15 cellular contexts compared by ENCODE assay signal in genomic region chr2:883260-884026, GRCh38.
"Had no signal": no experiment of that assay in that cellular context is flagged by ENCODE, and none has a peak within 500 bp of the region (broad histone marks: within the 10 kb centered on the region; RNA-seq: fewer than 3 reads in every experiment).

No MANE protein-coding gene starts in this region.

- H3K36me3 ChIP-seq: ascending aorta, heart right ventricle had no signal

- H3K36me3 Mint-ChIP-seq: naive B cell had no signal

- H3K27ac Mint-ChIP-seq: stimulated activated naive CD8-positive, alpha-beta T cell treated with anti-CD3 and anti-CD28 coated beads, Interleukin-15, Interleukin-2, amounts not matched to agents 100 ng/mL and 50 ng/mL, for 24 hours had no signal

- H3K4me3 ChIP-seq: ascending aorta, heart right ventricle, testis had no signal

- H3K9me3 Mint-ChIP-seq: stimulated activated naive CD8-positive, alpha-beta T cell treated with anti-CD3 and anti-CD28 coated beads, Interleukin-15, Interleukin-2, amounts not matched to agents 100 ng/mL and 50 ng/mL, for 24 hours had no signal

- ATAC-seq: heart right ventricle had no signal

- FAIRE-seq: bronchial epithelial cell, endothelial cell of umbilical vein, keratinocyte, urothelium cell line had no signal

- DNase-seq: activated CD4-positive, alpha-beta T cell treated with anti-CD3 and anti-CD28 coated beads, Interleukin-2, amount 50 U/mL, for 1 hour; activated gamma-delta T cell; foreskin melanocyte; heart right ventricle; naive B cell; stimulated activated CD4-positive, alpha-beta T cell treated with anti-CD3 and anti-CD28 coated beads, Interleukin-15, amount 100 ng/mL, for 24 hours; stimulated activated CD4-positive, alpha-beta T cell treated with anti-CD3 and anti-CD28 coated beads, Interleukin-4, amount 100 ng/mL, for 24 hours; T-helper 2 cell; testis had no signal

- H3K4me1 ChIP-seq: ascending aorta had no signal

- H3K27ac ChIP-seq: ascending aorta, heart right ventricle, testis had no signal

- H3K4me3 Mint-ChIP-seq: naive B cell; stimulated activated naive CD8-positive, alpha-beta T cell treated with anti-CD3 and anti-CD28 coated beads, Interleukin-15, Interleukin-2, amounts not matched to agents 100 ng/mL and 50 ng/mL, for 24 hours had no signal

- H3K9me3 ChIP-seq: ascending aorta, heart right ventricle, testis had no signal

- H3K27me3 ChIP-seq: ascending aorta, testis had no signal
